ENCODE assay signal across 9 cellular contexts in the genomic region with DNA sequence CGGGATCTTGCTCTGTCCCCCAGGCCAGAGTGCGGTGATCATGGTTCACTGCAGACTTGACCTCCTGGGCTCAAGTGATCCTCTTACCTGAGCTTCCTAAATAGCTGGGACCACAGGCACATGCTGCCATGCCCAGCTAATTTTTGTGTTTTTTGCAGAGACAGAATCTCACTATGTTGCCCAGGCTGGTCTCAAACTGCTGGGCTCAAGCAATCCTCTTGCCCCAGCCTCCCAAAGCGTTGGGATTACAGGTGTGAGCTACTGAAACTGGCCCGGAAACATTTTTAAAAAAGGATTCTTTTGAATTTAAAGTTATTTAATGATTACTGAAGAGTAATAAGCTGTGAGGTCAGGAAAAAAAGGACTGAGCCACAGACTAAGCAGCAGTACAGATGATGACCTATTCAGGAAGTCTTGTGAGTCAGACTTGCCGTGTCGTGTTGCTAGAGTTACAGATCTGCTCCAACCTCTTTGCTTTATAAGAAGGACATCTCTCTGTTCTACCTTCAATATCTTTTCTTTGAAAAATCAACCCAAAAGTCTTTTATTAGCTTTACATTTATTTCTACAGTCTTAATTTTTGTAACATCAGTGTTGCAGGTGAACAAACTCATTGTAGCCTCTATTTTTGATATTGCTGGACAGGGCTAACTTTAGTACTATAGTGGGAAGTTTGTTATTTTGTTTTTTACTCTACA.
DNase-seq lines count a peak whose midpoint lies in the region; ATAC-seq and TF ChIP-seq lines count a peak whose summit lies in the region.
"Had no signal": no experiment of that assay in that cellular context is flagged by ENCODE, and none has a peak within 500 bp of the region (broad histone marks: within the 10 kb centered on the region; RNA-seq: fewer than 3 reads in every experiment).

No MANE protein-coding gene starts in this region.

- ATAC-seq in SK-N-SH treated with all-trans-retinoic acid at 6 μM for 48 hours: peak; percentile 99
- peak; percentile 92 to 95 for ATAC-seq in activated naive CD4-positive, alpha-beta T cell treated with anti-CD3 and anti-CD28 coated beads, Interleukin-2, amount 50 U/mL, for 72 hours
- ATAC-seq in left lung: peak; percentile 82
- no peak for ATAC-seq in GM19328 (IDR thresholded peaks at IDR 0.05; ENCODE audit: unreplicated experiment)

- H3K27ac ChIP-seq in left lung: peak overlapping the region; percentile 37 to 55

- H3K36me3 ChIP-seq in left lung: no peaks in the 10 kb centered on the region
- no peaks in the 10 kb centered on the region for H3K36me3 ChIP-seq in HAP-1 (replicated peaks)

- H3K4me1 ChIP-seq in left lung (peaks cover 6 to 45% of the 10 kb centered on the region in 2 donors), HAP-1 (no peaks in the 10 kb centered on the region)

- intact Hi-C loops in left lung (cut with DNase I): no loop called here

- in situ Hi-C loops in HAP-1 (cut with MboI; ENCODE audit: low sequenced_read_pairs): loop anchor here (25.0 kb wide), 1 partner anchor 223 kb away; no protein-coding TSS in a partner anchor

- H3K27ac Mint-ChIP-seq in activated naive CD4-positive, alpha-beta T cell treated with anti-CD3 and anti-CD28 coated beads, Interleukin-2, amount 50 U/mL, for 72 hours: peak overlapping the region; percentile 98 to 100

- H3K9me3 ChIP-seq in left lung (no peaks in the 10 kb centered on the region), HAP-1 (no peaks in the 10 kb centered on the region)

- H3K36me3 Mint-ChIP-seq in activated naive CD4-positive, alpha-beta T cell treated with anti-CD3 and anti-CD28 coated beads, Interleukin-2, amount 50 U/mL, for 72 hours: peaks cover 4 to 43% of the 10 kb centered on the region in 2 donors

- H3K4me3 ChIP-seq in HFF-Myc (replicated peaks; ENCODE audit: low read depth, low read length) (no peak overlapping the region), left lung (no peak overlapping the region), HAP-1 (no peak overlapping the region)

- peak; percentile 85 for DNase-seq in AG20443 (ENCODE audit: low spot score)
- peak; percentile 69 for DNase-seq in HFF-Myc (ENCODE audit: extremely low read depth, low read depth)
- DNase-seq in activated naive CD4-positive, alpha-beta T cell treated with anti-CD3 and anti-CD28 coated beads, Interleukin-2, amount 50 U/mL, for 72 hours (ENCODE audit: low spot score in 2 of 2): peak; percentile 49 to 61
- peak in 1 of 2 donors; percentile 46 for DNase-seq in left lung
- DNase-seq in stimulated activated CD8-positive, alpha-beta memory T cell treated with anti-CD3 and anti-CD28 coated beads, Interleukin-15, amount 100 ng/mL, for 48 hours (ENCODE audit: low read depth in 2 of 2): peak; percentile 56 to 74
- DNase-seq in HAP-1 (ENCODE audit: low spot score in 2 of 2): no peak

- peaks cover 0 to 10% of the 10 kb centered on the region in 2 donors for H3K9me3 Mint-ChIP-seq in activated naive CD4-positive, alpha-beta T cell treated with anti-CD3 and anti-CD28 coated beads, Interleukin-2, amount 50 U/mL, for 72 hours
- H3K9me3 Mint-ChIP-seq: neural crest cell had no signal

- TF ChIP-seq CTCF in HFF-Myc (IDR thresholded peaks at IDR 0.05; ENCODE audit: low read depth, low read length, missing control alignments) (no peak), left lung (IDR thresholded peaks at IDR 0.05) (no peak)

- H3K27me3 ChIP-seq in left lung: no peaks in the 10 kb centered on the region
- H3K27me3 ChIP-seq in HAP-1 (ENCODE audit: low read depth): no peaks in the 10 kb centered on the region

TF ChIP-seq in SK-N-SH treated with all-trans-retinoic acid at 6 μM for 48 hours, 23 proteins besides CTCF, POLR2A, EP300 and RAD21:
- TF ChIP-seq, protein P1, sequence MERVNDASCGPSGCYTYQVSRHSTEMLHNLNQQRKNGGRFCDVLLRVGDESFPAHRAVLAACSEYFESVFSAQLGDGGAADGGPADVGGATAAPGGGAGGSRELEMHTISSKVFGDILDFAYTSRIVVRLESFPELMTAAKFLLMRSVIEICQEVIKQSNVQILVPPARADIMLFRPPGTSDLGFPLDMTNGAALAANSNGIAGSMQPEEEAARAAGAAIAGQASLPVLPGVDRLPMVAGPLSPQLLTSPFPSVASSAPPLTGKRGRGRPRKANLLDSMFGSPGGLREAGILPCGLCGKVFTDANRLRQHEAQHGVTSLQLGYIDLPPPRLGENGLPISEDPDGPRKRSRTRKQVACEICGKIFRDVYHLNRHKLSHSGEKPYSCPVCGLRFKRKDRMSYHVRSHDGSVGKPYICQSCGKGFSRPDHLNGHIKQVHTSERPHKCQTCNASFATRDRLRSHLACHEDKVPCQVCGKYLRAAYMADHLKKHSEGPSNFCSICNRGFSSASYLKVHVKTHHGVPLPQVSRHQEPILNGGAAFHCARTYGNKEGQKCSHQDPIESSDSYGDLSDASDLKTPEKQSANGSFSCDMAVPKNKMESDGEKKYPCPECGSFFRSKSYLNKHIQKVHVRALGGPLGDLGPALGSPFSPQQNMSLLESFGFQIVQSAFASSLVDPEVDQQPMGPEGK (CRISPR knock-in tag; IDR thresholded peaks at IDR 0.05; ENCODE audit: borderline replicate concordance): no peak
- TF ChIP-seq ISL1 (CRISPR knock-in tag; IDR thresholded peaks at IDR 0.05) (no peak), CSDC2 (CRISPR knock-in tag; IDR thresholded peaks at IDR 0.05) (no peak), ESRRG (CRISPR knock-in tag; IDR thresholded peaks at IDR 0.05) (no peak), ZNF70 (CRISPR knock-in tag; IDR thresholded peaks at IDR 0.05) (no peak), ZFP30 (CRISPR knock-in tag; IDR thresholded peaks at IDR 0.05) (no peak), TOX (CRISPR knock-in tag; IDR thresholded peaks at IDR 0.05; ENCODE audit: borderline replicate concordance) (no peak), BACH2 (CRISPR knock-in tag; IDR thresholded peaks at IDR 0.05; ENCODE audit: borderline replicate concordance) (no peak), TCF4 (CRISPR knock-in tag; IDR thresholded peaks at IDR 0.05; ENCODE audit: borderline replicate concordance) (no peak), GLIS3 (CRISPR knock-in tag; IDR thresholded peaks at IDR 0.05) (no peak), OSR1 (CRISPR knock-in tag; IDR thresholded peaks at IDR 0.05) (no peak), ZNF565 (CRISPR knock-in tag; conservative IDR thresholded peaks at IDR 0.05; ENCODE audit: low read depth) (no peak)
- TF ChIP-seq, protein P2, sequence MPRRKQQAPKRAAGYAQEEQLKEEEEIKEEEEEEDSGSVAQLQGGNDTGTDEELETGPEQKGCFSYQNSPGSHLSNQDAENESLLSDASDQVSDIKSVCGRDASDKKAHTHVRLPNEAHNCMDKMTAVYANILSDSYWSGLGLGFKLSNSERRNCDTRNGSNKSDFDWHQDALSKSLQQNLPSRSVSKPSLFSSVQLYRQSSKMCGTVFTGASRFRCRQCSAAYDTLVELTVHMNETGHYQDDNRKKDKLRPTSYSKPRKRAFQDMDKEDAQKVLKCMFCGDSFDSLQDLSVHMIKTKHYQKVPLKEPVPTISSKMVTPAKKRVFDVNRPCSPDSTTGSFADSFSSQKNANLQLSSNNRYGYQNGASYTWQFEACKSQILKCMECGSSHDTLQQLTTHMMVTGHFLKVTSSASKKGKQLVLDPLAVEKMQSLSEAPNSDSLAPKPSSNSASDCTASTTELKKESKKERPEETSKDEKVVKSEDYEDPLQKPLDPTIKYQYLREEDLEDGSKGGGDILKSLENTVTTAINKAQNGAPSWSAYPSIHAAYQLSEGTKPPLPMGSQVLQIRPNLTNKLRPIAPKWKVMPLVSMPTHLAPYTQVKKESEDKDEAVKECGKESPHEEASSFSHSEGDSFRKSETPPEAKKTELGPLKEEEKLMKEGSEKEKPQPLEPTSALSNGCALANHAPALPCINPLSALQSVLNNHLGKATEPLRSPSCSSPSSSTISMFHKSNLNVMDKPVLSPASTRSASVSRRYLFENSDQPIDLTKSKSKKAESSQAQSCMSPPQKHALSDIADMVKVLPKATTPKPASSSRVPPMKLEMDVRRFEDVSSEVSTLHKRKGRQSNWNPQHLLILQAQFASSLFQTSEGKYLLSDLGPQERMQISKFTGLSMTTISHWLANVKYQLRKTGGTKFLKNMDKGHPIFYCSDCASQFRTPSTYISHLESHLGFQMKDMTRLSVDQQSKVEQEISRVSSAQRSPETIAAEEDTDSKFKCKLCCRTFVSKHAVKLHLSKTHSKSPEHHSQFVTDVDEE (CRISPR knock-in tag; IDR thresholded peaks at IDR 0.05): no peak
- TF ChIP-seq, protein P3, sequence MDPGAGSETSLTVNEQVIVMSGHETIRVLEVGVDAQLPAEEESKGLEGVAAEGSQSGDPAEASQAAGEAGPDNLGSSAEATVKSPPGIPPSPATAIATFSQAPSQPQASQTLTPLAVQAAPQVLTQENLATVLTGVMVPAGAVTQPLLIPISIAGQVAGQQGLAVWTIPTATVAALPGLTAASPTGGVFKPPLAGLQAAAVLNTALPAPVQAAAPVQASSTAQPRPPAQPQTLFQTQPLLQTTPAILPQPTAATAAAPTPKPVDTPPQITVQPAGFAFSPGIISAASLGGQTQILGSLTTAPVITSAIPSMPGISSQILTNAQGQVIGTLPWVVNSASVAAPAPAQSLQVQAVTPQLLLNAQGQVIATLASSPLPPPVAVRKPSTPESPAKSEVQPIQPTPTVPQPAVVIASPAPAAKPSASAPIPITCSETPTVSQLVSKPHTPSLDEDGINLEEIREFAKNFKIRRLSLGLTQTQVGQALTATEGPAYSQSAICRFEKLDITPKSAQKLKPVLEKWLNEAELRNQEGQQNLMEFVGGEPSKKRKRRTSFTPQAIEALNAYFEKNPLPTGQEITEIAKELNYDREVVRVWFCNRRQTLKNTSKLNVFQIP (CRISPR knock-in tag; IDR thresholded peaks at IDR 0.05; ENCODE audit: borderline replicate concordance, low read depth): no peak

Comparison
In these comparisons a context has a peak if more than half of its experiments do, and no peak if none do; other contexts are left out.
1. DNase-seq: peak in AG20443 (single experiment), HFF-Myc (single experiment), activated naive CD4-positive, alpha-beta T cell treated with anti-CD3 and anti-CD28 coated beads, Interleukin-2, amount 50 U/mL, for 72 hours (2 of 2) and stimulated activated CD8-positive, alpha-beta memory T cell treated with anti-CD3 and anti-CD28 coated beads, Interleukin-15, amount 100 ng/mL, for 48 hours (2 of 2); none in HAP-1 (0 of 2).